In the genomic region with DNA sequence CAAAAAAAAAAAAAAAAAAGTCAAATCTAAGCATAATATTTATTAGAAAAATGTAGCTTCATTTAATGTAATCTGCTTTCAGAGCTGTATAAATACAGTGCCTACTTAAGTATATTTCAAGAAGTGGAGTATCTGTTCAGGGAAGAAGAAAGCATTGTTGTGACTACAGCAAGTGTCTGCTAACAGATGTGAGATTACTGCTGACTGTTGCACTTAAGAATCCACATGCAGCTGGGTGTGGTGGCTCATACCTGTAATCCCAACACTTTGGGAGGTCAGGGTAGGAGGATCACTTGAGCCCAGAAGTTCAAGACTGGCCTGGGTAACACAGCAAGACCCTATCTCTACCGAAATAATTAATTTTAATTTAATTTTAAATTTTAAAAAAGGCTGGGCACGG, we compare ENCODE assay signal across 20 cellular contexts. TPM values are rescaled to one million over a fixed set of nuclear protein-coding genes. Genes with fewer than 3 reads are reported as not detected.
DNase-seq lines count a peak whose midpoint lies in the region; ATAC-seq, FAIRE-seq and TF ChIP-seq lines count a peak whose summit lies in the region.
"Had no signal": no experiment of that assay in that cellular context is flagged by ENCODE, and none has a peak within 500 bp of the region (broad histone marks: within the 10 kb centered on the region; RNA-seq: fewer than 3 reads in every experiment).

No MANE protein-coding gene starts in this region.

- in situ Hi-C loops in GM12878 (cut with MboI), result no loop called here

- POLR2A ChIA-PET in GM12878 (lab: Charles Lee), result interaction anchor here (0.7 to 2.8 kb wide), 3 partner anchors 18 to 1228 kb away, joined by 6 to 13 read pairs (median 7); partner anchors contain the start of gene KDM3B

- TF ChIP-seq RAD21 in GM12878 (IDR thresholded peaks at IDR 0.05; ENCODE audit: insufficient read depth, low read depth, low read length), result no peak

- intact Hi-C loops in GM12878 (cut with micrococcal nuclease; ENCODE audit: unreplicated experiment), result no loop called here

- RAD21 ChIA-PET in GM12878 (lab: Charles Lee; ENCODE audit: unreplicated experiment), result no interaction called here

- TF ChIP-seq CTCF in GM12878 (IDR thresholded peaks at IDR 0.05 in 2 of 3, conservative IDR thresholded peaks at IDR 0.05 in 1 of 3; ENCODE audit: control insufficient read depth in 2 of 3, extremely low read depth in 1 of 3, insufficient read depth in 1 of 3, low read depth in 3 of 3, low read length in 3 of 3), result no peak
- no peak for TF ChIP-seq CTCF in neutrophil (IDR thresholded peaks at IDR 0.05)

- H3K79me2 ChIP-seq in GM12878 (ENCODE audit: control insufficient read depth, insufficient read depth, low read length), result peaks cover 50% of the 10 kb centered on the region

- H4K20me1 ChIP-seq in BLaER1 treated with 17β-estradiol and CSF1 and Interleukin-3, amounts not matched to agents 10 nM and 100 nM, result peaks cover 0 to 73% (median 28%) of the 10 kb centered on the region in 11 experiments; a peak in 11 of 22 replicates
- no peaks in the 10 kb centered on the region for H4K20me1 ChIP-seq in GM12878 (ENCODE audit: control insufficient read depth, insufficient read depth)

- H2AFZ ChIP-seq in GM12878 (ENCODE audit: control insufficient read depth, low read depth, low read length), result no peak overlapping the region
- H2AFZ ChIP-seq: GM23248 had no signal

- DNase-seq in GM18507 (ENCODE audit: extremely low spot score, insufficient read length, low read depth), result no peak
- no peak for DNase-seq in GM12878 (ENCODE audit: low read depth, low spot score)
- DNase-seq in activated naive CD4-positive, alpha-beta T cell (lab: John Stamatoyannopoulos, UW), result no peak
- DNase-seq in DMS53 treated with DMSO at 0.1 percent for 48 hours (lab: John Stamatoyannopoulos, UW; ENCODE audit: unreplicated experiment), result no peak
- DNase-seq: BE2C; CD4-positive, alpha-beta T cell; COR-L47; DND-41; GM23248; HCEC 1CT; Karpas-422; NCI-H1417; NCI-H1694 treated with DMSO at 0.1 percent for 48 hours; NCI-H2081 treated with DMSO at 0.1 percent for 48 hours had no signal

- peak overlapping the region in 7 of 11 experiments; percentile 72 to 85 (median 79); a peak in 12 of 22 replicates for H3K9ac ChIP-seq in BLaER1 treated with 17β-estradiol and CSF1 and Interleukin-3, amounts not matched to agents 10 nM and 100 nM
- H3K9ac ChIP-seq in GM12878 (ENCODE audit: control insufficient read depth, insufficient read depth, low read length), result no peak overlapping the region
- H3K9ac ChIP-seq: GM23248 had no signal

- peaks cover 39 to 56% (median 43%) of the 10 kb centered on the region in 11 experiments for H3K36me3 ChIP-seq in BLaER1 treated with 17β-estradiol and CSF1 and Interleukin-3, amounts not matched to agents 10 nM and 100 nM
- H3K36me3 ChIP-seq in GM12878 (ENCODE audit: control insufficient read depth in 2 of 2, insufficient read depth in 2 of 2, low read length in 1 of 2) (peaks cover 0 to 9% of the 10 kb centered on the region in 2 experiments; a peak in 3 of 4 replicates), neutrophil (peaks cover 39% of the 10 kb centered on the region)

- CTCF ChIA-PET in GM12878 (lab: Yijun Ruan, JAX), result interaction anchor here (0.9 to 5.9 kb wide), 4 partner anchors 18 to 335 kb away, joined by 3 to 64 read pairs (median 10); partner anchors contain the start of gene KDM3B

- H3K4me3 ChIP-seq in BLaER1 treated with 17β-estradiol and CSF1 and Interleukin-3, amounts not matched to agents 10 nM and 100 nM, result peak overlapping the region in 4 of 10 experiments; percentile 32 to 63 (median 52); a peak in 6 of 20 replicates
- H3K4me3 ChIP-seq in GM12878, result no peak overlapping the region
- H3K4me3 ChIP-seq in neutrophil (ENCODE audit: low read depth in 1 of 2, low read length in 1 of 2), result no peak overlapping the region
- H3K4me3 ChIP-seq: GM23248 had no signal

- peak overlapping the region in 7 of 11 experiments; percentile 75 to 96 (median 89); a peak in 12 of 22 replicates for H3K4me2 ChIP-seq in BLaER1 treated with 17β-estradiol and CSF1 and Interleukin-3, amounts not matched to agents 10 nM and 100 nM
- H3K4me2 ChIP-seq in GM12878 (ENCODE audit: control insufficient read depth, insufficient read depth), result no peak overlapping the region

- H3K9me3 ChIP-seq in BLaER1 treated with 17β-estradiol and CSF1 and Interleukin-3, amounts not matched to agents 10 nM and 100 nM (replicated peaks in 1 of 11), result no peaks in the 10 kb centered on the region
- H3K9me3 ChIP-seq in GM12878 (replicated peaks; ENCODE audit: control insufficient read depth, insufficient read depth, low read length) (no peaks in the 10 kb centered on the region), neutrophil (no peaks in the 10 kb centered on the region)
- H3K9me3 ChIP-seq: BE2C had no signal

- BruUV-seq in GM12878 (replicated peaks; lab: Mats Ljungman, UMichigan), result no TSS peak

- SMC1A ChIA-PET in GM12878 (lab: Charles Lee; ENCODE audit: uncharacterized antibody, unreplicated experiment), result interaction anchor here (0.6 to 5.6 kb wide), 6 partner anchors 17 to 1637 kb away, joined by 3 to 36 read pairs (median 4); partner anchors contain the start of gene KDM3B

- H3K27me3 ChIP-seq in BLaER1 treated with 17β-estradiol and CSF1 and Interleukin-3, amounts not matched to agents 10 nM and 100 nM, result no peaks in the 10 kb centered on the region
- H3K27me3 ChIP-seq in GM12878 (replicated peaks in 1 of 2; ENCODE audit: control insufficient read depth in 2 of 2, insufficient read depth in 2 of 2, low read length in 1 of 2) (no peaks in the 10 kb centered on the region), neutrophil (no peaks in the 10 kb centered on the region)
- H3K27me3 ChIP-seq: BE2C had no signal

- WGBS in GM12878 (ENCODE audit: insufficient coverage, insufficient replicate concordance, low lambda C conversion rate, missing lambda C conversion rate), result 100% methylated on average over 2 of the region's 2 CpGs

- ATAC-seq in GM12878 (no peak; the same call in 2 of the 3 replicates), GM18858 (IDR thresholded peaks at IDR 0.05; ENCODE audit: unreplicated experiment) (no peak), GM18498 (IDR thresholded peaks at IDR 0.05; ENCODE audit: unreplicated experiment) (no peak)
- ATAC-seq: Panc1, SK-N-SH treated with all-trans-retinoic acid at 6 μM for 48 hours had no signal

- H3K27ac ChIP-seq in BLaER1 treated with 17β-estradiol and CSF1 and Interleukin-3, amounts not matched to agents 10 nM and 100 nM, result peak overlapping the region in 10 of 11 experiments; percentile 71 to 98 (median 92); a peak in 20 of 22 replicates
- H3K27ac ChIP-seq in GM12878 (ENCODE audit: control insufficient read depth, insufficient read depth) (peak overlapping the region; percentile 19; the same call in 1 of the 2 replicates), neutrophil (peak overlapping the region; percentile 90)

- FAIRE-seq in GM18507 (lab: Jason Lieb, UNC) (peak; percentile 12), GM12878 (lab: Jason Lieb, UNC) (no peak)

- TF ChIP-seq POLR2A in GM12878 (IDR thresholded peaks at IDR 0.05; ENCODE audit: low read depth, low read length), result no peak

- H3K4me1 ChIP-seq in BLaER1 treated with 17β-estradiol and CSF1 and Interleukin-3, amounts not matched to agents 10 nM and 100 nM, result peaks cover 16 to 69% (median 47%) of the 10 kb centered on the region in 10 experiments
- H3K4me1 ChIP-seq in GM12878 (ENCODE audit: control insufficient read depth, insufficient read depth, low read length) (peaks cover 18% of the 10 kb centered on the region; the same call in 1 of the 2 replicates), neutrophil (ENCODE audit: control insufficient read depth in 1 of 2, insufficient read depth in 1 of 2, low read depth in 1 of 2, low read length in 1 of 2) (peaks cover 62 to 65% of the 10 kb centered on the region in 2 experiments)
- H3K4me1 ChIP-seq: BE2C had no signal

- no peak for TF ChIP-seq EP300 in GM12878 (IDR thresholded peaks at IDR 0.05; ENCODE audit: borderline replicate concordance in 1 of 2, control insufficient read depth in 1 of 2, low read depth in 2 of 2, low read length in 2 of 2)

RNA-seq across cellular contexts. Expression of gene KDM3B, which starts 19.0 kb away (rescaled TPM):
- total RNA-seq in GM12878 (2013; cell fraction: nucleolus; rRNA removed), result 82.4 and 90.1 TPM in 2 replicates
- total RNA-seq in GM12878 (2014; rRNA removed) (30.3 and 32.0 TPM in 2 replicates), GM12878 (2014; rRNA removed; fragmentation: Illumina TruSeq; extraction: Trizol) (30.5 and 30.9 TPM in 2 replicates), GM12878 (2021) (41.0 and 43.1 TPM in 2 replicates)
- 24.3 TPM for polyA plus RNA-seq in GM12878 (2011; ENCODE audit: low read depth)
- polyA plus RNA-seq in GM12878 (2011; rRNA removed) (31.3 and 35.0 TPM in 2 replicates), GM12878 (2014; fragmentation: Illumina TruSeq; extraction: Trizol) (45.7 and 52.5 TPM in 2 replicates), GM12878 (2014; fragmentation: Nextera tagmentation; extraction: Ambion mirVana) (1 to 10 TPM; 8.5 to 9.6 TPM), GM12878 (2014; rRNA removed) (26.7 and 27.7 TPM in 2 replicates), GM12878 (2016; fragmentation: Nextera tagmentation; extraction: Ambion mirVana) (10 to 100 TPM; 13.9 to 14.8 TPM)
- 16.1 and 20.2 TPM in 2 replicates for polyA plus RNA-seq in GM12878 (2011; cell fraction: cytosol; rRNA removed)
- polyA plus RNA-seq in GM12878 (2011; cell fraction: nucleus; rRNA removed), result 32.7 and 33.7 TPM in 2 replicates
- 24.3 and 27.3 TPM in 2 replicates for polyA plus RNA-seq in GM12878 (2012)
- 50.0 and 67.0 TPM in 2 replicates for polyA minus RNA-seq in GM12878 (2011; rRNA and poly(A)+ RNA removed)
- 20.2 and 25.3 TPM in 2 replicates for polyA minus RNA-seq in GM12878 (2011; cell fraction: cytosol; rRNA and poly(A)+ RNA removed)
- 18.3 and 29.3 TPM in 2 replicates for polyA minus RNA-seq in GM12878 (2011; cell fraction: nucleus; rRNA and poly(A)+ RNA removed)

RNA-seq across cellular contexts. Expression of gene FAM53C, which starts 33.4 kb away (rescaled TPM):
- 26.9 and 29.4 TPM in 2 replicates for total RNA-seq in GM12878 (2013; cell fraction: nucleolus; rRNA removed)
- total RNA-seq in GM12878 (2014; rRNA removed) (25.6 and 29.4 TPM in 2 replicates), GM12878 (2014; rRNA removed; fragmentation: Illumina TruSeq; extraction: Trizol) (16.8 and 17.6 TPM in 2 replicates), GM12878 (2021) (27.9 and 31.3 TPM in 2 replicates)
- polyA plus RNA-seq in GM12878 (2011; ENCODE audit: low read depth), result 22.9 TPM
- polyA plus RNA-seq in GM12878 (2011; rRNA removed) (21.8 and 29.3 TPM in 2 replicates), GM12878 (2014; fragmentation: Illumina TruSeq; extraction: Trizol) (20.1 and 22.5 TPM in 2 replicates), GM12878 (2014; fragmentation: Nextera tagmentation; extraction: Ambion mirVana) (1 to 10 TPM; 8.0 to 8.8 TPM), GM12878 (2014; rRNA removed) (21.3 and 22.0 TPM in 2 replicates), GM12878 (2016; fragmentation: Nextera tagmentation; extraction: Ambion mirVana) (10 to 100 TPM; 29.3 to 30.8 TPM)
- 25.3 and 31.6 TPM in 2 replicates for polyA plus RNA-seq in GM12878 (2011; cell fraction: cytosol; rRNA removed)
- 32.4 and 38.4 TPM in 2 replicates for polyA plus RNA-seq in GM12878 (2011; cell fraction: nucleus; rRNA removed)
- 23.5 and 28.3 TPM in 2 replicates for polyA plus RNA-seq in GM12878 (2012)
- 33.6 and 37.1 TPM in 2 replicates for polyA minus RNA-seq in GM12878 (2011; rRNA and poly(A)+ RNA removed)
- 10.2 and 15.2 TPM in 2 replicates for polyA minus RNA-seq in GM12878 (2011; cell fraction: cytosol; rRNA and poly(A)+ RNA removed)
- 16.6 and 21.1 TPM in 2 replicates for polyA minus RNA-seq in GM12878 (2011; cell fraction: nucleus; rRNA and poly(A)+ RNA removed)

RNA-seq across cellular contexts. Expression of gene CDC25C, which starts 39.9 kb away (rescaled TPM):
- total RNA-seq in GM12878 (2013; cell fraction: nucleolus; rRNA removed), result 20.1 and 22.2 TPM in 2 replicates
- total RNA-seq in GM12878 (2014; rRNA removed), result 12.2 and 14.4 TPM in 2 replicates
- 15.1 and 15.4 TPM in 2 replicates for total RNA-seq in GM12878 (2014; rRNA removed; fragmentation: Illumina TruSeq; extraction: Trizol)
- 9.2 and 10.2 TPM in 2 replicates for total RNA-seq in GM12878 (2021)
- polyA plus RNA-seq in GM12878 (2011; ENCODE audit: low read depth), result 5.7 TPM
- polyA plus RNA-seq in GM12878 (2011; rRNA removed), result 30.7 and 38.9 TPM in 2 replicates
- polyA plus RNA-seq in GM12878 (2011; cell fraction: cytosol; rRNA removed), result 18.7 and 21.1 TPM in 2 replicates
- 19.3 and 20.4 TPM in 2 replicates for polyA plus RNA-seq in GM12878 (2011; cell fraction: nucleus; rRNA removed)
- polyA plus RNA-seq in GM12878 (2012), result 4.4 and 8.1 TPM in 2 replicates
- 15.9 and 21.4 TPM in 2 replicates for polyA plus RNA-seq in GM12878 (2014; fragmentation: Illumina TruSeq; extraction: Trizol)
- 10 to 100 TPM; 14.0 to 14.3 TPM for polyA plus RNA-seq in GM12878 (2014; fragmentation: Nextera tagmentation; extraction: Ambion mirVana)
- 11.4 and 11.6 TPM in 2 replicates for polyA plus RNA-seq in GM12878 (2014; rRNA removed)
- 10 to 100 TPM; 15.5 to 15.9 TPM for polyA plus RNA-seq in GM12878 (2016; fragmentation: Nextera tagmentation; extraction: Ambion mirVana)
- 21.7 and 22.5 TPM in 2 replicates for polyA minus RNA-seq in GM12878 (2011; rRNA and poly(A)+ RNA removed)
- polyA minus RNA-seq in GM12878 (2011; cell fraction: cytosol; rRNA and poly(A)+ RNA removed), result 7.2 and 8.8 TPM in 2 replicates
- polyA minus RNA-seq in GM12878 (2011; cell fraction: nucleus; rRNA and poly(A)+ RNA removed), result 11.6 and 13.6 TPM in 2 replicates
- total RNA-seq: CD4-positive, alpha-beta T cell had no signal

Comparison
In these comparisons a context has a peak if more than half of its experiments do, and no peak if none do; other contexts are left out.
1. H3K27ac ChIP-seq: peak in every context shown above with its lines; median percentile 92 in BLaER1 treated with 17β-estradiol and CSF1 and Interleukin-3, amounts not matched to agents 10 nM and 100 nM; 90 in neutrophil; 19 in GM12878.